8 cellular contexts compared by ENCODE assay signal in genomic region chr2:176096243-176096985, GRCh38. TPM values are rescaled to one million over a fixed set of nuclear protein-coding genes. Genes with fewer than 3 reads are reported as not detected.
DNase-seq lines count a peak whose midpoint lies in the region; ATAC-seq and TF ChIP-seq lines count a peak whose summit lies in the region.

No MANE protein-coding gene starts in this region.

- peak overlapping the region; percentile 90 for H3K9ac ChIP-seq in SK-N-MC (ENCODE audit: insufficient read length)

- CTCF ChIA-PET in activated CD4-positive, alpha-beta T cell treated with anti-CD3 and anti-CD28 coated beads for 36 hours (lab: Charles Lee) = interaction anchor here (0.6 to 4.7 kb wide), 18 partner anchors 11 to 1347 kb away, joined by 3 to 86 read pairs (median 4); no protein-coding TSS in a partner anchor

- DNase-seq in activated CD4-positive, alpha-beta T cell treated with anti-CD3 and anti-CD28 coated beads for 36 hours = no peak
- no peak for DNase-seq in activated CD4-positive, alpha-beta T cell treated with anti-CD3 and anti-CD28 coated beads for 48 hours
- DNase-seq in SK-N-MC (ENCODE audit: low read depth, low spot score) = no peak
- DNase-seq in fibroblast of pulmonary artery (ENCODE audit: low read depth) = no peak
- DNase-seq in stimulated activated naive CD8-positive, alpha-beta T cell treated with anti-CD3 and anti-CD28 coated beads, Interleukin-15, amount 100 ng/mL, for 72 hours = no peak
- DNase-seq in NOMO-1 (lab: John Stamatoyannopoulos, UW; ENCODE audit: unreplicated experiment in 2 of 2) = no peak

- POLR2A ChIA-PET in activated CD4-positive, alpha-beta T cell treated with anti-CD3 and anti-CD28 coated beads for 36 hours (lab: Charles Lee) = no interaction called here

- H3K4me1 Mint-ChIP-seq in activated CD4-positive, alpha-beta T cell treated with anti-CD3 and anti-CD28 coated beads for 36 hours = peaks cover 35% of the 10 kb centered on the region
- peaks cover 50% of the 10 kb centered on the region for H3K4me1 Mint-ChIP-seq in stimulated activated naive CD8-positive, alpha-beta T cell treated with anti-CD3 and anti-CD28 coated beads, Interleukin-15, amount 100 ng/mL, for 72 hours

- H3K27ac ChIP-seq in SK-N-MC = peak overlapping the region; percentile 96

- H3K36me3 ChIP-seq in SK-N-MC (ENCODE audit: insufficient read depth, low read length) = peaks cover 20% of the 10 kb centered on the region

- no peaks in the 10 kb centered on the region for H3K36me3 Mint-ChIP-seq in activated CD4-positive, alpha-beta T cell treated with anti-CD3 and anti-CD28 coated beads for 36 hours (ENCODE audit: low read depth)

- no peak for TF ChIP-seq CTCF in fibroblast of pulmonary artery (IDR thresholded peaks at IDR 0.05; ENCODE audit: low read length, missing control alignments)

- H3K4me3 ChIP-seq in SK-N-MC (peak overlapping the region; percentile 89), fibroblast of pulmonary artery (replicated peaks; ENCODE audit: low read depth, low read length) (peak overlapping the region; percentile 34)

- H3K9me3 ChIP-seq in SK-N-MC (ENCODE audit: low read depth, low read length) = no peaks in the 10 kb centered on the region

- H3K9me3 Mint-ChIP-seq in activated CD4-positive, alpha-beta T cell treated with anti-CD3 and anti-CD28 coated beads for 36 hours (ENCODE audit: low read depth) = no peaks in the 10 kb centered on the region
- H3K9me3 Mint-ChIP-seq in stimulated activated naive CD8-positive, alpha-beta T cell treated with anti-CD3 and anti-CD28 coated beads, Interleukin-15, amount 100 ng/mL, for 72 hours = no peaks in the 10 kb centered on the region

- intact Hi-C loops in activated CD4-positive, alpha-beta T cell treated with anti-CD3 and anti-CD28 coated beads for 36 hours (cut with DNase I, micrococcal nuclease) = loop anchor here (2.0 to 10.0 kb wide), 8 partner anchors 94 to 1394 kb away; partner anchors contain the start of gene LNPK (in 1 of the 2)

- H3K27ac Mint-ChIP-seq in activated CD4-positive, alpha-beta T cell treated with anti-CD3 and anti-CD28 coated beads for 36 hours = no peak overlapping the region
- H3K27ac Mint-ChIP-seq in stimulated activated naive CD8-positive, alpha-beta T cell treated with anti-CD3 and anti-CD28 coated beads, Interleukin-15, amount 100 ng/mL, for 72 hours = no peak overlapping the region

- H3K27me3 Mint-ChIP-seq in activated CD4-positive, alpha-beta T cell treated with anti-CD3 and anti-CD28 coated beads for 36 hours = peaks cover 77% of the 10 kb centered on the region
- peaks cover 99% of the 10 kb centered on the region for H3K27me3 Mint-ChIP-seq in stimulated activated naive CD8-positive, alpha-beta T cell treated with anti-CD3 and anti-CD28 coated beads, Interleukin-15, amount 100 ng/mL, for 72 hours

- ATAC-seq in activated CD4-positive, alpha-beta T cell treated with anti-CD3 and anti-CD28 coated beads for 36 hours = no peak
- ATAC-seq in stimulated activated naive CD8-positive, alpha-beta T cell treated with anti-CD3 and anti-CD28 coated beads, Interleukin-15, amount 100 ng/mL, for 72 hours = no peak
- ATAC-seq in GM21360 (IDR thresholded peaks at IDR 0.05; ENCODE audit: unreplicated experiment) (no peak), HG03280 (IDR thresholded peaks at IDR 0.05; ENCODE audit: unreplicated experiment) (no peak)

- peak overlapping the region; percentile 50 for H3K4me3 Mint-ChIP-seq in activated CD4-positive, alpha-beta T cell treated with anti-CD3 and anti-CD28 coated beads for 36 hours
- H3K4me3 Mint-ChIP-seq in stimulated activated naive CD8-positive, alpha-beta T cell treated with anti-CD3 and anti-CD28 coated beads, Interleukin-15, amount 100 ng/mL, for 72 hours = peak overlapping the region; percentile 70 to 80

RNA-seq across cellular contexts. Expression of gene HOXD12, which starts 3.2 kb away (rescaled TPM):
- not detected for total RNA-seq in activated CD4-positive, alpha-beta T cell treated with anti-CD3 and anti-CD28 coated beads for 36 hours

RNA-seq across cellular contexts. Expression of gene HOXD13, which starts 3.9 kb away (rescaled TPM):
- total RNA-seq in activated CD4-positive, alpha-beta T cell treated with anti-CD3 and anti-CD28 coated beads for 36 hours = not detected

RNA-seq across cellular contexts. Expression of gene HOXD11, which starts 10.7 kb away (rescaled TPM):
- total RNA-seq in activated CD4-positive, alpha-beta T cell treated with anti-CD3 and anti-CD28 coated beads for 36 hours = not detected

RNA-seq across cellular contexts. Expression of gene EVX2, which starts 12.7 kb away (rescaled TPM):
- not detected for total RNA-seq in activated CD4-positive, alpha-beta T cell treated with anti-CD3 and anti-CD28 coated beads for 36 hours

RNA-seq across cellular contexts. Expression of gene HOXD10, which starts 20.2 kb away (rescaled TPM):
- not detected for total RNA-seq in activated CD4-positive, alpha-beta T cell treated with anti-CD3 and anti-CD28 coated beads for 36 hours
